16 cellular contexts compared by ENCODE assay signal in genomic region chr7:68904635-68905034, GRCh38.
DNase-seq lines count a peak whose midpoint lies in the region; ATAC-seq and TF ChIP-seq lines count a peak whose summit lies in the region.
"Had no signal": no experiment of that assay in that cellular context is flagged by ENCODE, and none has a peak within 500 bp of the region (broad histone marks: within the 10 kb centered on the region; RNA-seq: fewer than 3 reads in every experiment).

No MANE protein-coding gene starts in this region.

- no peak for TF ChIP-seq CTCF in choroid plexus epithelial cell (conservative IDR thresholded peaks at IDR 0.05; ENCODE audit: low read depth, low read length)
- no peak for TF ChIP-seq CTCF in osteoblast (IDR thresholded peaks at IDR 0.05; ENCODE audit: extremely low read depth, low read depth, low read length)
- TF ChIP-seq CTCF in progenitor cell of endocrine pancreas (IDR thresholded peaks at IDR 0.05; ENCODE audit: unreplicated experiment), result no peak

- no peak overlapping the region for H3K4me3 Mint-ChIP-seq in progenitor cell of endocrine pancreas (ENCODE audit: low read depth)
- H3K4me3 Mint-ChIP-seq: CD4-positive, alpha-beta memory T cell had no signal

- H3K4me1 ChIP-seq in osteoblast (ENCODE audit: insufficient read depth, low read length), result peaks cover 5% of the 10 kb centered on the region
- H3K4me1 ChIP-seq: BE2C had no signal

- H2AFZ ChIP-seq in osteoblast (ENCODE audit: low read length), result peak overlapping the region; percentile 56
- H2AFZ ChIP-seq: GM23248 had no signal

- peaks cover 5% of the 10 kb centered on the region for H3K27me3 Mint-ChIP-seq in progenitor cell of endocrine pancreas
- H3K27me3 Mint-ChIP-seq: CD4-positive, alpha-beta memory T cell had no signal

- no peak overlapping the region for H3K27ac ChIP-seq in osteoblast (ENCODE audit: low read depth, low read length)
- H3K27ac ChIP-seq: 22Rv1, C4-2B, GM23248 had no signal

- H3K9me3 Mint-ChIP-seq in progenitor cell of endocrine pancreas (ENCODE audit: low read depth), result peaks cover 10% of the 10 kb centered on the region

- no peaks in the 10 kb centered on the region for H3K9me3 ChIP-seq in osteoblast (ENCODE audit: low read depth, low read length)
- H3K9me3 ChIP-seq: BE2C had no signal

- no peaks in the 10 kb centered on the region for H3K4me1 Mint-ChIP-seq in progenitor cell of endocrine pancreas (ENCODE audit: low read depth)
- H3K4me1 Mint-ChIP-seq: CD4-positive, alpha-beta memory T cell had no signal

- peaks cover 2% of the 10 kb centered on the region for H3K36me3 Mint-ChIP-seq in progenitor cell of endocrine pancreas (ENCODE audit: insufficient read depth)
- H3K36me3 Mint-ChIP-seq: CD4-positive, alpha-beta memory T cell had no signal

- H3K27ac Mint-ChIP-seq in progenitor cell of endocrine pancreas, result no peak overlapping the region
- H3K27ac Mint-ChIP-seq: CD4-positive, alpha-beta memory T cell had no signal

- H3K4me3 ChIP-seq in choroid plexus epithelial cell (ENCODE audit: low read depth, low read length), result no peak overlapping the region
- H3K4me3 ChIP-seq in osteoblast (ENCODE audit: insufficient read depth, low read length), result no peak overlapping the region
- H3K4me3 ChIP-seq: GM12878, GM23248 had no signal

- ATAC-seq in HG03378 (IDR thresholded peaks at IDR 0.05; ENCODE audit: unreplicated experiment), result no peak
- no peak for ATAC-seq in HG03095 (IDR thresholded peaks at IDR 0.05; ENCODE audit: unreplicated experiment)
- ATAC-seq: GM12878, HCT116 had no signal

- peak; percentile 37 for DNase-seq in A172 (ENCODE audit: low spot score)
- DNase-seq in M059J (ENCODE audit: low read depth), result peak; percentile 77
- peak; percentile 9 for DNase-seq in choroid plexus epithelial cell (ENCODE audit: low read depth)
- no peak for DNase-seq in osteoblast (ENCODE audit: insufficient read length, low spot score, missing footprints)
- DNase-seq in progenitor cell of endocrine pancreas (ENCODE audit: low spot score, unreplicated experiment), result no peak
- DNase-seq: BE2C; CD4-positive, alpha-beta memory T cell; GM23248; IMR-90; KBM-7 had no signal

- H4K20me1 ChIP-seq in osteoblast (ENCODE audit: insufficient read depth, low read length), result no peaks in the 10 kb centered on the region

- H3K79me2 ChIP-seq in osteoblast (ENCODE audit: insufficient read depth, low read length), result no peaks in the 10 kb centered on the region

- no peak overlapping the region for H3K4me2 ChIP-seq in osteoblast (ENCODE audit: insufficient read depth, low read length)

- H3K36me3 ChIP-seq in osteoblast (ENCODE audit: insufficient read depth, low read length), result no peaks in the 10 kb centered on the region
- H3K36me3 ChIP-seq: BE2C had no signal

- H3K27me3 ChIP-seq in osteoblast (ENCODE audit: insufficient read depth, low read length), result no peaks in the 10 kb centered on the region
- H3K27me3 ChIP-seq: BE2C had no signal

Comparison
In these comparisons a context has a peak if more than half of its experiments do, and no peak if none do; other contexts are left out.
1. DNase-seq: peak in A172 (single experiment), M059J (single experiment) and choroid plexus epithelial cell (single experiment); none in osteoblast (single experiment) and progenitor cell of endocrine pancreas (single experiment).